Comparison of ENCODE assay signal across 25 cellular contexts in the genomic region with DNA sequence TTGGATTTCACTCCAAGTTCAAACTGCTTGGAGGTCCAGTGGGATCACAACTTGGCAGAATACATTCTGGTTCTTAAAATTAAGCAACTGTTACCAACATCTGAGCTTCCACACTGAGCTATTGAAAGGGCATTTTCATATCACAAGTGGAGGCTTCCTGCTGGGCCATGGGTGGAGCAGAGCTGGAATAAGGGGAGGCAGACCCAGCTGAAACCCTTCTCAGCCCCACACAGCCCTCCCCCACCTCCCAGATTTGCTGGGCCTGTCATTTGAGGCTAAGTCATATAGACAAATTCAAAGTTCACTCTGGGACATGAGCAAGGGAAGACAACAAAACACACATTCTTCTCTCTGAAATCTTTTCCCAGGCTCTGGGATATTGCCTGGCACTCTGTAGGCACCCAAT.
DNase-seq lines count a peak whose midpoint lies in the region; ATAC-seq and TF ChIP-seq lines count a peak whose summit lies in the region.
"Had no signal": no experiment of that assay in that cellular context is flagged by ENCODE, and none has a peak within 500 bp of the region (broad histone marks: within the 10 kb centered on the region; RNA-seq: fewer than 3 reads in every experiment).

No MANE protein-coding gene starts in this region.

- H3K27ac ChIP-seq in SK-N-MC = peak overlapping the region; percentile 76; the same call in 1 of the 2 replicates
- H3K27ac ChIP-seq: pancreas, thyroid gland had no signal

- H3K4me3 ChIP-seq in SK-N-MC = peak overlapping the region; percentile 40; the same call in 1 of the 2 replicates
- no peak overlapping the region for H3K4me3 ChIP-seq in retinal pigment epithelial cell (ENCODE audit: low read length)
- H3K4me3 ChIP-seq in foreskin fibroblast (ENCODE audit: low read depth in 1 of 2, low read length in 2 of 2) = no peak overlapping the region
- H3K4me3 ChIP-seq: dorsolateral prefrontal cortex, pancreas, thyroid gland had no signal

- H3K9me3 ChIP-seq in SK-N-MC (ENCODE audit: low read depth, low read length) = no peaks in the 10 kb centered on the region
- H3K9me3 ChIP-seq: pancreas, SK-N-SH, thyroid gland had no signal

- peak; percentile 18 for DNase-seq in NCI-H2107 treated with DMSO at 0.1 percent for 48 hours (lab: John Stamatoyannopoulos, UW; ENCODE audit: unreplicated experiment)
- no peak for DNase-seq in NCI-H2107 (lab: John Stamatoyannopoulos, UW)
- no peak for DNase-seq in SK-N-MC (ENCODE audit: low read depth, low spot score)
- DNase-seq in foreskin melanocyte = peak; percentile 78
- DNase-seq in retinal pigment epithelial cell (ENCODE audit: low read depth) = peak; percentile 32
- DNase-seq in foreskin fibroblast = no peak
- DNase-seq: 8988T; activated CD4-positive, alpha-beta T cell treated with anti-CD3 and anti-CD28 coated beads, Interleukin-2, amount 10 ng/mL, durations not matched to agents 7 days and 5 days; anterior cingulate cortex; CD4-positive, CD25-positive, alpha-beta regulatory T cell; central memory CD4-positive, alpha-beta T cell; dorsolateral prefrontal cortex; EL; natural killer cell; NCI-H2081 treated with DMSO at 0.1 percent for 48 hours; NCI-H524 treated with DMSO at 0.1 percent for 48 hours; pancreas; SK-N-SH; stimulated activated CD4-positive, alpha-beta T cell treated with anti-CD3 and anti-CD28 coated beads, Interleukin-15, amount 100 ng/mL, for 24 hours; stimulated activated naive CD8-positive, alpha-beta T cell treated with anti-CD3 and anti-CD28 coated beads, Interleukin-15, Interleukin-2, amounts not matched to agents 100 U/mL and 50 U/mL, for 24 hours; T-helper 17 cell; thyroid gland had no signal

- ATAC-seq in GM21786 (IDR thresholded peaks at IDR 0.05; ENCODE audit: unreplicated experiment) (no peak), GM21381 (IDR thresholded peaks at IDR 0.05; ENCODE audit: unreplicated experiment) (no peak)
- ATAC-seq: HCT116; natural killer cell; pancreas; stimulated activated naive CD8-positive, alpha-beta T cell treated with anti-CD3 and anti-CD28 coated beads, Interleukin-15, Interleukin-2, amounts not matched to agents 100 U/mL and 50 U/mL, for 24 hours; T-helper 17 cell had no signal

- peak overlapping the region; percentile 20 for H3K9ac ChIP-seq in SK-N-MC (ENCODE audit: insufficient read length)
- H3K9ac ChIP-seq: SK-N-SH had no signal

- TF ChIP-seq CTCF in retinal pigment epithelial cell (conservative IDR thresholded peaks at IDR 0.05; ENCODE audit: low read depth, low read length) (no peak), foreskin fibroblast (IDR thresholded peaks at IDR 0.05; ENCODE audit: low read depth, low read length) (no peak)

- no peaks in the 10 kb centered on the region for H3K36me3 ChIP-seq in SK-N-MC (ENCODE audit: insufficient read depth, low read length)
- H3K36me3 ChIP-seq: pancreas, thyroid gland had no signal

Comparison
In these comparisons a context has a peak if more than half of its experiments do, and no peak if none do; other contexts are left out.
1. DNase-seq: peak in NCI-H2107 treated with DMSO at 0.1 percent for 48 hours (single experiment), foreskin melanocyte (single experiment) and retinal pigment epithelial cell (single experiment); none in NCI-H2107 (single experiment), SK-N-MC (single experiment) and foreskin fibroblast (0 of 2).